In genomic region chr2:119431976-119432881, GRCh38 we compare ENCODE assay signal across 8 cellular contexts. TPM values are rescaled to one million over a fixed set of nuclear protein-coding genes. Genes with fewer than 3 reads are reported as not detected.
DNase-seq lines count a peak whose midpoint lies in the region; ATAC-seq and TF ChIP-seq lines count a peak whose summit lies in the region.

No MANE protein-coding gene starts in this region.

- H3K27ac ChIP-seq in HCT116 (ENCODE audit: low read depth, low read length) (peak overlapping the region; percentile 22; the same call in 1 of the 2 replicates), gastrocnemius medialis (no peak overlapping the region)

- intact Hi-C loops in CD14-positive monocyte (cut with micrococcal nuclease) = no loop called here
- intact Hi-C loops in HCT116 (cut with micrococcal nuclease) = no loop called here
- intact Hi-C loops in activated B cell treated with CpG ODN at 0.5 μM for 24 hours (cut with micrococcal nuclease) = loop anchor here (1.0 to 5.0 kb wide), 5 partner anchors 25 to 1615 kb away; partner anchors contain the start of genes C2orf76, DBI, EPB41L5 and TMEM177
- intact Hi-C loops in gastrocnemius medialis (cut with DNase I; ENCODE audit: low total_unique reads) = no loop called here

- peak overlapping the region; percentile 63 for H3K9ac ChIP-seq in HCT116 (ENCODE audit: low read length)

- no peaks in the 10 kb centered on the region for H3K9me3 ChIP-seq in HCT116 (ENCODE audit: control insufficient read depth in 1 of 2, insufficient read depth in 1 of 2, low read depth in 1 of 2, low read length in 2 of 2)
- no peaks in the 10 kb centered on the region for H3K9me3 ChIP-seq in gastrocnemius medialis

- DNase-seq in CD14-positive monocyte (ENCODE audit: low spot score) (no peak), HCT116 (ENCODE audit: low read depth, low spot score) (no peak), activated B cell treated with CpG ODN at 0.5 μM for 24 hours (no peak), gastrocnemius medialis (no peak), RKO (ENCODE audit: low spot score) (no peak), COLO668 (lab: John Stamatoyannopoulos, UW; ENCODE audit: unreplicated experiment) (no peak)

- no peaks in the 10 kb centered on the region for H4K20me1 ChIP-seq in HCT116 (ENCODE audit: insufficient read depth)

- H3K4me2 ChIP-seq in HCT116 (ENCODE audit: low read length) = peak overlapping the region; percentile 84

- H3K9me2 ChIP-seq in HCT116 (ENCODE audit: insufficient read depth) = no peaks in the 10 kb centered on the region

- no peak for TF ChIP-seq CTCF in CD14-positive monocyte (IDR thresholded peaks at IDR 0.05)
- no peak for TF ChIP-seq CTCF in HCT116 (IDR thresholded peaks at IDR 0.05 in 2 of 3, conservative IDR thresholded peaks at IDR 0.05 in 1 of 3; ENCODE audit: borderline replicate concordance in 1 of 3, insufficient read depth in 1 of 3, low read depth in 2 of 3, low read length in 2 of 3)
- no peak for TF ChIP-seq CTCF in activated B cell treated with CpG ODN at 0.5 μM for 24 hours (IDR thresholded peaks at IDR 0.05)
- TF ChIP-seq CTCF in gastrocnemius medialis (IDR thresholded peaks at IDR 0.05 in 4 of 5, conservative IDR thresholded peaks at IDR 0.05 in 1 of 5) = no peak

- H3K27me3 ChIP-seq in HCT116 (ENCODE audit: insufficient read depth, low read length) = no peaks in the 10 kb centered on the region
- no peaks in the 10 kb centered on the region for H3K27me3 ChIP-seq in gastrocnemius medialis

- RAD21 ChIA-PET in HCT116 (lab: Charles Lee; ENCODE audit: low non-redundant PET in 1 of 2, low total read pairs in 2 of 2, uncharacterized antibody in 2 of 2, unreplicated experiment in 2 of 2) = interaction anchor here in 1 of 2 experiments (1.0 kb wide), 1 partner anchor 44 kb away, joined by 3 read pairs; no protein-coding TSS in a partner anchor

- H3K27ac Mint-ChIP-seq in CD14-positive monocyte = no peak overlapping the region
- H3K27ac Mint-ChIP-seq in activated B cell treated with CpG ODN at 0.5 μM for 24 hours = no peak overlapping the region

- H3K4me1 Mint-ChIP-seq in CD14-positive monocyte (peaks cover 13% of the 10 kb centered on the region), activated B cell treated with CpG ODN at 0.5 μM for 24 hours (peaks cover 19% of the 10 kb centered on the region)

- peak; percentile 33; the same call in 1 of the 2 replicates for ATAC-seq in HCT116
- no peak for ATAC-seq in activated B cell treated with CpG ODN at 0.5 μM for 24 hours (ENCODE audit: low read depth)
- ATAC-seq in gastrocnemius medialis = peak in 1 of 2 donors; percentile 6
- ATAC-seq in GM19324 (IDR thresholded peaks at IDR 0.05; ENCODE audit: low FRiP score, unreplicated experiment) = no peak

- no peak for TF ChIP-seq RAD21 in HCT116 (IDR thresholded peaks at IDR 0.05; ENCODE audit: low read depth)

- no peak overlapping the region for H2AFZ ChIP-seq in HCT116 (ENCODE audit: low read depth, low read length, poor library complexity, severe bottlenecking)

- in situ Hi-C loops in gastrocnemius medialis (cut with MboI; ENCODE audit: low sequenced_read_pairs in 4 of 4) = no loop called here

- TF ChIP-seq POLR2A in HCT116 (IDR thresholded peaks at IDR 0.05; ENCODE audit: borderline replicate concordance, extremely low read depth, insufficient read depth, insufficient read length) (no peak), gastrocnemius medialis (IDR thresholded peaks at IDR 0.05) (no peak)

- peaks cover 0 to 3% of the 10 kb centered on the region in 2 donors for H3K36me3 Mint-ChIP-seq in CD14-positive monocyte
- no peaks in the 10 kb centered on the region for H3K36me3 Mint-ChIP-seq in activated B cell treated with CpG ODN at 0.5 μM for 24 hours (ENCODE audit: low read depth)

- no TSS peak for BruUV-seq in HCT116 (replicated peaks; lab: Mats Ljungman, UMichigan)

- H3K79me2 ChIP-seq in HCT116 (ENCODE audit: insufficient read depth, low read length) = no peaks in the 10 kb centered on the region

- POLR2A ChIA-PET in HCT116 (lab: Charles Lee) (interaction anchor here (0.6 to 0.7 kb wide), 2 partner anchors 250 to 499 kb away, joined by 3 read pairs; no protein-coding TSS in a partner anchor), activated B cell treated with CpG ODN at 0.5 μM for 24 hours (lab: Charles Lee) (interaction anchor here (1.1 to 1.7 kb wide), 2 partner anchors 16 to 65 kb away, joined by 7 to 9 read pairs; partner anchors contain the start of genes C2orf76 and DBI)

- peaks cover 17 to 33% of the 10 kb centered on the region in 2 experiments; a peak in 3 of 4 replicates for H3K4me1 ChIP-seq in HCT116 (ENCODE audit: control insufficient read depth in 1 of 2, insufficient read depth in 2 of 2, low read length in 2 of 2)
- peaks cover 6 to 7% of the 10 kb centered on the region in 2 donors for H3K4me1 ChIP-seq in gastrocnemius medialis

- H3K27me3 Mint-ChIP-seq in CD14-positive monocyte (ENCODE audit: low read depth in 3 of 3) (peaks cover 47 to 60% (median 51%) of the 10 kb centered on the region in 3 donors), activated B cell treated with CpG ODN at 0.5 μM for 24 hours (peaks cover 43% of the 10 kb centered on the region)

- H3K36me3 ChIP-seq in HCT116 (ENCODE audit: control insufficient read depth in 1 of 2, insufficient read depth in 2 of 2, low read length in 2 of 2) (no peaks in the 10 kb centered on the region), gastrocnemius medialis (no peaks in the 10 kb centered on the region)

- CTCF ChIA-PET in HCT116 (lab: Charles Lee) (interaction anchor here (1.1 kb wide), 1 partner anchor 44 kb away, joined by 6 read pairs; no protein-coding TSS in a partner anchor), activated B cell treated with CpG ODN at 0.5 μM for 24 hours (lab: Charles Lee) (interaction anchor here (1.2 kb wide), 1 partner anchor 23 kb away, joined by 3 read pairs; no protein-coding TSS in a partner anchor)

- peak overlapping the region; percentile 38 to 57 for H3K4me3 ChIP-seq in HCT116 (replicated peaks in 1 of 2; ENCODE audit: low read depth in 1 of 2, low read length in 2 of 2)
- H3K4me3 ChIP-seq in iPS-11a (ENCODE audit: low read depth, low read length) = peak overlapping the region; percentile 62
- H3K4me3 ChIP-seq in gastrocnemius medialis = peak overlapping the region; percentile 48 to 64 (median 52)

- peaks cover 0 to 11% (median 8%) of the 10 kb centered on the region in 7 donors for H3K9me3 Mint-ChIP-seq in CD14-positive monocyte
- no peaks in the 10 kb centered on the region for H3K9me3 Mint-ChIP-seq in activated B cell treated with CpG ODN at 0.5 μM for 24 hours

- H3K4me3 Mint-ChIP-seq in CD14-positive monocyte (peak overlapping the region; percentile 66 to 90), activated B cell treated with CpG ODN at 0.5 μM for 24 hours (peak overlapping the region; percentile 77)

TF ChIP-seq in HCT116, 20 proteins besides CTCF, POLR2A, EP300 and RAD21:
- TF ChIP-seq POLR2AphosphoS5 (IDR thresholded peaks at IDR 0.05; ENCODE audit: low read depth, low read length) (no peak), MAX (IDR thresholded peaks at IDR 0.05) (no peak), JUND (IDR thresholded peaks at IDR 0.05) (no peak), CBX3 (IDR thresholded peaks at IDR 0.05; ENCODE audit: low read depth) (no peak)
TF ChIP-seq in HCT116: peak in this region for 0.

RNA-seq across cellular contexts. Expression of gene TMEM37, which starts 0.6 kb away (rescaled TPM):
- polyA plus RNA-seq in CD14-positive monocyte = not detected
- 2.3 TPM for total RNA-seq in HCT116 (2021; ENCODE audit: unreplicated experiment)
- 1.2 and 1.5 TPM in 2 replicates for polyA plus RNA-seq in HCT116 (2012)
- total RNA-seq in activated B cell treated with CpG ODN at 0.5 μM for 24 hours = 0.37 and 0.51 TPM in 2 replicates
- 1 to 10 TPM in 1 of 4 donors, under 1 TPM in 3; 0.49 to 2.7 (median 0.64) TPM for total RNA-seq in gastrocnemius medialis
